20 cellular contexts compared by ENCODE assay signal in the genomic region with DNA sequence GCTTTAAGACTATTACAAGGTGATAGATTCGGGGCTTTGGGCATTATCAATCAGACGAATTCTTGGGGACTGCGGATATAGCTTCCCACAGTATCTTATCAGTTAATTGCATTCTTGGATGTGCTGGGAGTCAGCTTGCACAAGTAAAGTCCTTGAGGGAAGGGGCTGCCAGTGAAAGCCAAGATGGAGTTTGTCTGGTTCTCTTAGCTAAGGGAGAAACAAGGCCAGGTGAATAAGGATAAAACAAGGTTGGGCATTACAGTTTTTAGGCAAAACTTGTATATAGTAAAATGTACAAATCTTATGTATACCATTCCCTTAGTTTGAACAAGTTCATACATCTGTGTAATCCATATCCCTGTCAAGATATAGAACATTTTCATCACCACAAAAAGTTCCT.
"Had no signal": no experiment of that assay in that cellular context is flagged by ENCODE, and none has a peak within 500 bp of the region (broad histone marks: within the 10 kb centered on the region; RNA-seq: fewer than 3 reads in every experiment).

No MANE protein-coding gene starts in this region.

- H3K9ac ChIP-seq: parathyroid adenoma had no signal

- FAIRE-seq: keratinocyte had no signal

- H3K27ac ChIP-seq: parathyroid adenoma, sigmoid colon, WERI-Rb-1 had no signal

- ATAC-seq: activated CD4-positive, alpha-beta T cell treated with anti-CD3 and anti-CD28 coated beads for 36 hours; effector memory CD8-positive, alpha-beta T cell; left lobe of liver; mucosa of descending colon had no signal

- H3K4me3 Mint-ChIP-seq: activated CD4-positive, alpha-beta T cell treated with anti-CD3 and anti-CD28 coated beads for 36 hours; activated naive CD8-positive, alpha-beta T cell treated with anti-CD3 and anti-CD28 coated beads for 36 hours had no signal

- H3K36me3 ChIP-seq: neutrophil, sigmoid colon, thyroid gland had no signal

- H3K27ac Mint-ChIP-seq: activated naive CD8-positive, alpha-beta T cell treated with anti-CD3 and anti-CD28 coated beads for 36 hours had no signal

- H2AFZ ChIP-seq: parathyroid adenoma had no signal

- H3K27me3 ChIP-seq: neutrophil, sigmoid colon, spleen, thyroid gland had no signal

- H3K27me3 Mint-ChIP-seq: activated CD4-positive, alpha-beta T cell treated with anti-CD3 and anti-CD28 coated beads for 36 hours; activated naive CD8-positive, alpha-beta T cell treated with anti-CD3 and anti-CD28 coated beads for 36 hours; effector memory CD8-positive, alpha-beta T cell; naive thymus-derived CD8-positive, alpha-beta T cell had no signal

- H3K9me3 ChIP-seq: mucosa of descending colon, neutrophil, sigmoid colon, spleen, thyroid gland had no signal

- DNase-seq: activated CD4-positive, alpha-beta T cell treated with anti-CD3 and anti-CD28 coated beads for 36 hours; activated CD4-positive, alpha-beta T cell treated with anti-CD3 and anti-CD28 coated beads, Interleukin-2, amount 50 U/mL, for 48 hours; activated naive CD8-positive, alpha-beta T cell treated with anti-CD3 and anti-CD28 coated beads for 36 hours; amniotic stem cell; effector memory CD8-positive, alpha-beta T cell; hypothalamus; mammary epithelial cell; mucosa of descending colon; naive thymus-derived CD8-positive, alpha-beta T cell; sigmoid colon; spleen; stimulated activated CD8-positive, alpha-beta memory T cell treated with anti-CD3 and anti-CD28 coated beads, Interleukin-4, amount 100 ng/mL, for 48 hours; stimulated activated naive CD4-positive, alpha-beta T cell treated with Interleukin-2 at 50 U/mL for 16 hours; T-helper 2 cell; thyroid gland; WERI-Rb-1 had no signal

- H3K4me3 ChIP-seq: mucosa of descending colon, sigmoid colon, spleen, thyroid gland had no signal

- H3K9me3 Mint-ChIP-seq: activated naive CD8-positive, alpha-beta T cell treated with anti-CD3 and anti-CD28 coated beads for 36 hours; effector memory CD8-positive, alpha-beta T cell; naive thymus-derived CD8-positive, alpha-beta T cell had no signal
